Comparison of ENCODE assay signal across 30 cellular contexts in genomic region chr22:43844560-43845545, GRCh38. TPM values are rescaled to one million over a fixed set of nuclear protein-coding genes. Genes with fewer than 3 reads are reported as not detected.
"Had no signal": no experiment of that assay in that cellular context is flagged by ENCODE, and none has a peak within 500 bp of the region (broad histone marks: within the 10 kb centered on the region; RNA-seq: fewer than 3 reads in every experiment).

No MANE protein-coding gene starts in this region.

- H3K4me1 Mint-ChIP-seq: activated CD4-positive, alpha-beta T cell treated with anti-CD3 and anti-CD28 coated beads for 36 hours; activated naive CD4-positive, alpha-beta T cell treated with anti-CD3 and anti-CD28 coated beads, Interleukin-2, amount 10 ng/mL, durations not matched to agents 7 days and 5 days had no signal

- H3K27ac Mint-ChIP-seq: activated CD4-positive, alpha-beta memory T cell treated with anti-CD3 and anti-CD28 coated beads for 36 hours; activated CD4-positive, alpha-beta T cell treated with anti-CD3 and anti-CD28 coated beads for 36 hours; activated naive CD4-positive, alpha-beta T cell treated with anti-CD3 and anti-CD28 coated beads, Interleukin-2, amount 10 ng/mL, durations not matched to agents 7 days and 5 days; activated naive CD8-positive, alpha-beta T cell had no signal

- H3K27me3 ChIP-seq: ascending aorta, cardiac muscle cell had no signal

- ATAC-seq: activated CD4-positive, alpha-beta T cell treated with anti-CD3 and anti-CD28 coated beads for 36 hours; Panc1 had no signal

- H3K36me3 ChIP-seq: ascending aorta, cardiac muscle cell, SJCRH30 had no signal

- DNase-seq: activated CD4-positive, alpha-beta memory T cell treated with anti-CD3 and anti-CD28 coated beads for 36 hours; activated CD4-positive, alpha-beta T cell treated with anti-CD3 and anti-CD28 coated beads for 36 hours; activated CD4-positive, alpha-beta T cell treated with anti-CD3 and anti-CD28 coated beads, Interleukin-2, amount 50 U/mL, for 1 hour; activated CD8-positive, alpha-beta memory T cell treated with anti-CD3 and anti-CD28 coated beads, Interleukin-2, amount 50 U/mL, for 4 hours; activated effector memory CD4-positive, alpha-beta T cell treated with Interleukin-2 at 50 U/mL for 16 hours; activated naive CD4-positive, alpha-beta T cell treated with anti-CD3 and anti-CD28 coated beads, Interleukin-2, amount 10 ng/mL, durations not matched to agents 7 days and 5 days; activated T-cell treated with anti-CD3 and anti-CD28 coated beads, Interleukin-2, amount 50 U/mL, for 48 hours; amygdala; MM.1S; MV-4-11; NCI-H1092; NCI-H1436 treated with DMSO at 0.1 percent for 48 hours; NCI-H1694 treated with DMSO at 0.1 percent for 48 hours; NCI-H2029; NCI-H345; NCI-H524 treated with DMSO at 0.1 percent for 48 hours; SHP77; SJCRH30; T1000; WERI-Rb-1 had no signal

- H3K36me3 Mint-ChIP-seq: activated CD4-positive, alpha-beta memory T cell treated with anti-CD3 and anti-CD28 coated beads for 36 hours; activated naive CD4-positive, alpha-beta T cell treated with anti-CD3 and anti-CD28 coated beads, Interleukin-2, amount 10 ng/mL, durations not matched to agents 7 days and 5 days; activated naive CD8-positive, alpha-beta T cell had no signal

- H3K9ac ChIP-seq: KMS-11 had no signal

- H3K4me2 ChIP-seq: KMS-11 had no signal

- H3K9me3 ChIP-seq: ascending aorta, SJCRH30 had no signal

- H3K4me3 ChIP-seq: ascending aorta, cardiac muscle cell, SJCRH30, SK-N-MC had no signal

- H3K27me3 Mint-ChIP-seq: activated CD4-positive, alpha-beta T cell treated with anti-CD3 and anti-CD28 coated beads for 36 hours; activated naive CD4-positive, alpha-beta T cell treated with anti-CD3 and anti-CD28 coated beads, Interleukin-2, amount 10 ng/mL, durations not matched to agents 7 days and 5 days; activated naive CD8-positive, alpha-beta T cell had no signal

- H3K4me3 Mint-ChIP-seq: activated CD4-positive, alpha-beta memory T cell treated with anti-CD3 and anti-CD28 coated beads for 36 hours; activated CD4-positive, alpha-beta T cell treated with anti-CD3 and anti-CD28 coated beads for 36 hours; activated naive CD4-positive, alpha-beta T cell treated with anti-CD3 and anti-CD28 coated beads, Interleukin-2, amount 10 ng/mL, durations not matched to agents 7 days and 5 days; activated naive CD8-positive, alpha-beta T cell had no signal

- H3K4me1 ChIP-seq: ascending aorta, SJCRH30 had no signal

- H3K27ac ChIP-seq: ascending aorta, cardiac muscle cell, KMS-11, SJCRH30, SK-N-MC, WERI-Rb-1 had no signal

- H3K9me3 Mint-ChIP-seq: activated CD4-positive, alpha-beta memory T cell treated with anti-CD3 and anti-CD28 coated beads for 36 hours; activated naive CD4-positive, alpha-beta T cell treated with anti-CD3 and anti-CD28 coated beads, Interleukin-2, amount 10 ng/mL, durations not matched to agents 7 days and 5 days had no signal

RNA-seq across cellular contexts. Expression of gene SULT4A1, which starts 17.5 kb away (rescaled TPM):
- total RNA-seq: activated CD4-positive, alpha-beta memory T cell treated with anti-CD3 and anti-CD28 coated beads for 36 hours; ascending aorta; NCI-H460; RPMI7951; SJCRH30; T-helper 1 cell treated with Interleukin-12 subunit alpha and Interleukin-12 subunit beta and Interleukin-4 antibody, amounts not matched to agents 30 ng/mL and 1 ng/mL, for 36 hours; T-helper 2 cell treated with Interferon-gamma antibody and Interleukin-4, amounts not matched to agents 100 ng/mL and 5 ng/mL, for 36 hours had no signal

RNA-seq across cellular contexts. Expression of gene EFCAB6, which starts 32.7 kb away (rescaled TPM):
- total RNA-seq: SJCRH30; T-helper 1 cell treated with Interleukin-12 subunit alpha and Interleukin-12 subunit beta and Interleukin-4 antibody, amounts not matched to agents 30 ng/mL and 1 ng/mL, for 36 hours had no signal

RNA-seq across cellular contexts. Expression of gene PNPLA5, which starts 47.0 kb away (rescaled TPM):
- total RNA-seq: activated CD4-positive, alpha-beta memory T cell treated with anti-CD3 and anti-CD28 coated beads for 36 hours; activated CD4-positive, alpha-beta T cell treated with anti-CD3 and anti-CD28 coated beads for 36 hours; ascending aorta; cardiac muscle cell; NCI-H460; RPMI7951; SJCRH30; T-helper 1 cell treated with Interleukin-12 subunit alpha and Interleukin-12 subunit beta and Interleukin-4 antibody, amounts not matched to agents 30 ng/mL and 1 ng/mL, for 36 hours; T-helper 2 cell treated with Interferon-gamma antibody and Interleukin-4, amounts not matched to agents 100 ng/mL and 5 ng/mL, for 36 hours had no signal
- polyA plus RNA-seq: cardiac muscle cell had no signal
